8 cellular contexts compared by ENCODE assay signal in the genomic region with DNA sequence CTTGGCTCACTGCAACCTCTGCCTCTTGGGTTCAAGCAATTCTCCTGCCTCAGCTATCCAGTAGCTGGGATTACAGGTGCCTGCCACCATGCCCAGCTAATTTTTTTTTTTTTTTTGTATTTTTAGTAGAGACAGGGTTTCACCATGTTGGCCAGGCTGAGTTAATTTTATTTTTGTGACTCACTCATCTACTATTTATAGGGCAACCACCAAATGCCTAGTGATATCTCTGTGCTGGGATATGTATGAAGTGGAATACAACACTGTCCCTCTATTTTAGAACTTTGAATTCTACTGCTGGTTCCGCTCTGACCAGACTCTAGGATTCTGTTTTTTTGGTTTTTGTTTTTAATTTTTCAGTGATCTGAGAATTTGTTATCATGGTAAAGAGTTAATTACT.
DNase-seq lines count a peak whose midpoint lies in the region; ATAC-seq, FAIRE-seq and TF ChIP-seq lines count a peak whose summit lies in the region.
"Not testable (repeated sequence)": the region's sequence is repeated elsewhere in the genome, so short reads cannot be mapped to it uniquely, and the experiment has no call there.

No MANE protein-coding gene starts in this region.

- TF ChIP-seq CTCF in astrocyte of the spinal cord (IDR thresholded peaks at IDR 0.05; ENCODE audit: low read depth, low read length): not testable (repeated sequence)

- FAIRE-seq in RCC 7860 (lab: Jason Lieb, UNC): not testable (repeated sequence)

- H3K4me3 ChIP-seq in astrocyte of the spinal cord (ENCODE audit: low read depth, low read length): not testable (repeated sequence)

- in situ Hi-C loops in astrocyte of the spinal cord (cut with HindIII; ENCODE audit: low sequenced_read_pairs): not testable (repeated sequence)

- ATAC-seq in Right ventricle myocardium superior (ENCODE audit: poor library complexity): peak; percentile 81

- intact Hi-C loops in Right ventricle myocardium superior (cut with DNase I): not testable (repeated sequence)

- DNase-seq in EL (peak; percentile 77), LHCN-M2 (ENCODE audit: low read depth) (peak; percentile 73), RCC 7860 (ENCODE audit: low spot score) (peak; percentile 43), astrocyte of the spinal cord (ENCODE audit: low read depth, low spot score) (peak; percentile 25), fibroblast of gingiva (ENCODE audit: low read depth) (peak; percentile 51), myocyte (ENCODE audit: low read depth) (peak; percentile 77), superior temporal gyrus (ENCODE audit: extremely low spot score) (peak; percentile 28)
- DNase-seq in Right ventricle myocardium superior: not testable (repeated sequence)
